25 cellular contexts compared by ENCODE assay signal in the genomic region with DNA sequence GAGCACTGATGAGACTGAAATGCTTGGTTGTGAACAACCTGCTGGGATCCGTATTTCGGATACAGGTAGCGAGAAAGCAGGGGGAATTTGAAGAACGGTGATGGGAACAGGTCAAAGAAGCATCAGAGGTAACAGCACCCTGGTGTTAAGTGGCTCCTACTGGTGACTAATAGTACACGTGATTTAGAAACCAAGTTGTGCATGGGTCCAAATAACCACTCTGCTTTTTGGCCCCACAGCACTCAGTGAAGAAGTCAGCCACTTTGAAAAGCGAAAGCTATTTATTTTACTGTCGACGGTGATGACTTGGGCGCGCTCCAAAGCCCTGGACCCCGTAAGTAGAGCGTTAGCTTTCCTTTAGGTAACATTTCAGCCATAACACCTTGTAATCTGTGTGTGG. TPM values are rescaled to one million over a fixed set of nuclear protein-coding genes. Genes with fewer than 3 reads are reported as not detected.
"Had no signal": no experiment of that assay in that cellular context is flagged by ENCODE, and none has a peak within 500 bp of the region (broad histone marks: within the 10 kb centered on the region; RNA-seq: fewer than 3 reads in every experiment).

No MANE protein-coding gene starts in this region.

- DNase-seq: colonic mucosa; effector CD8-positive, alpha-beta T cell; esophagus squamous epithelium; foreskin fibroblast; glutamatergic neuron; islet precursor cell; lower lobe of right lung; mesenchymal stem cell; midbrain; nucleus accumbens; pancreas; retina; spleen; stimulated activated CD4-positive, alpha-beta T cell treated with anti-CD3 and anti-CD28 coated beads, Interleukin-15, amount 100 ng/mL, for 24 hours; stimulated activated CD4-positive, alpha-beta T cell treated with anti-CD3 and anti-CD28 coated beads, Interleukin-1b, Interleukin-23, amount 100 ng/mL, for 48 hours; stimulated activated CD4-positive, alpha-beta T cell treated with anti-CD3 and anti-CD28 coated beads, Interleukin-4, amount 100 ng/mL, for 24 hours; tibial artery; upper lobe of left lung had no signal

- ATAC-seq: gastroesophageal sphincter; left lobe of liver; natural killer cell treated with Interleukin-12 subunit alpha and Interleukin-12 subunit beta and Interleukin-15 and Interleukin-18, amount 100 ng/mL, for 72 hours; pancreas; sciatic nerve; stimulated activated memory B cell treated with anti-CD40 and anti-IgM and Interleukin-4, amounts not matched to agents 10 μg/mL and 1 μg/mL and 100 μg/mL, for 72 hours had no signal

- H2AFZ ChIP-seq: neural progenitor cell had no signal

- H3K4me1 ChIP-seq: colonic mucosa, esophagus squamous epithelium, gastroesophageal sphincter, lower lobe of right lung, neural progenitor cell, pancreas, prostate gland, tibial artery had no signal

- H3K27me3 ChIP-seq: colonic mucosa, esophagus squamous epithelium, gastroesophageal sphincter, neural progenitor cell, pancreas, spleen, upper lobe of left lung had no signal

- H3K9me3 ChIP-seq: colonic mucosa, esophagus squamous epithelium, gastroesophageal sphincter, lower lobe of right lung, pancreas, prostate gland, spleen, tibial artery, upper lobe of left lung had no signal

- H3K4me2 ChIP-seq: neural progenitor cell had no signal

- H3K36me3 ChIP-seq: colonic mucosa, esophagus squamous epithelium, gastroesophageal sphincter, lower lobe of right lung, neural progenitor cell, pancreas, prostate gland, spleen, tibial artery, upper lobe of left lung had no signal

- FAIRE-seq: pancreas had no signal

- H3K4me3 ChIP-seq: colonic mucosa, esophagus squamous epithelium, gastroesophageal sphincter, lower lobe of right lung, neural progenitor cell, pancreas, prostate gland, spleen, tibial artery, upper lobe of left lung had no signal

- H3K9ac ChIP-seq: neural progenitor cell had no signal

- H3K27ac ChIP-seq: colonic mucosa, esophagus squamous epithelium, gastroesophageal sphincter, lower lobe of right lung, neural progenitor cell, pancreas, prostate gland, spleen, tibial artery, upper lobe of left lung had no signal

RNA-seq across cellular contexts. Expression of gene AK7, which starts 16.7 kb away (rescaled TPM):
- total RNA-seq: natural killer cell treated with Interleukin-12 subunit alpha and Interleukin-12 subunit beta and Interleukin-15 and Interleukin-18, amount 100 ng/mL, for 72 hours had no signal
